8 cellular contexts compared by ENCODE assay signal in genomic region chr19:10390652-10391286, GRCh38. TPM values are rescaled to one million over a fixed set of nuclear protein-coding genes. Genes with fewer than 3 reads are reported as not detected.
DNase-seq lines count a peak whose midpoint lies in the region; ATAC-seq and TF ChIP-seq lines count a peak whose summit lies in the region.

No MANE protein-coding gene starts in this region.

- no peak overlapping the region for H2AFZ ChIP-seq in parathyroid adenoma

- H3K9me3 ChIP-seq in Peyer's patch (no peaks in the 10 kb centered on the region), parathyroid adenoma (ENCODE audit: control insufficient read depth, low read length) (no peaks in the 10 kb centered on the region)

- H3K36me3 ChIP-seq in Peyer's patch: peaks cover 0 to 50% (median 0%) of the 10 kb centered on the region in 3 donors
- no peaks in the 10 kb centered on the region for H3K36me3 ChIP-seq in parathyroid adenoma (ENCODE audit: control insufficient read depth, insufficient read depth, low read length)

- peak; percentile 82 for DNase-seq in D341Med (ENCODE audit: low spot score)
- DNase-seq in HuH-7.5 (ENCODE audit: low spot score): peak; percentile 90
- DNase-seq in Peyer's patch: peak; percentile 64 to 87 (median 73)
- peak; percentile 51 for DNase-seq in activated T-helper 2 cell treated with anti-CD3 and anti-CD28 coated beads, Interferon-gamma antibody, Interleukin-2, Interleukin-4, amounts not matched to agents 10 μg/mL and 5 μg/mL and 100 μg/mL, durations not matched to agents 14 hours and 24 hours and 36 hours (ENCODE audit: low spot score)
- DNase-seq in foreskin fibroblast: peak; percentile 43 to 81
- DNase-seq in GOT3 (lab: John Stamatoyannopoulos, UW): no peak

- no peak overlapping the region for H3K4me3 Mint-ChIP-seq in activated T-helper 2 cell treated with anti-CD3 and anti-CD28 coated beads, Interferon-gamma antibody, Interleukin-2, Interleukin-4, amounts not matched to agents 10 μg/mL and 5 μg/mL and 100 μg/mL, durations not matched to agents 14 hours and 24 hours and 36 hours (ENCODE audit: low read depth)

- no peak overlapping the region for H3K27ac Mint-ChIP-seq in activated T-helper 2 cell treated with anti-CD3 and anti-CD28 coated beads, Interferon-gamma antibody, Interleukin-2, Interleukin-4, amounts not matched to agents 10 μg/mL and 5 μg/mL and 100 μg/mL, durations not matched to agents 14 hours and 24 hours and 36 hours

- H3K27ac ChIP-seq in Peyer's patch (no peak overlapping the region), parathyroid adenoma (no peak overlapping the region)

- H3K4me1 Mint-ChIP-seq in activated T-helper 2 cell treated with anti-CD3 and anti-CD28 coated beads, Interferon-gamma antibody, Interleukin-2, Interleukin-4, amounts not matched to agents 10 μg/mL and 5 μg/mL and 100 μg/mL, durations not matched to agents 14 hours and 24 hours and 36 hours (ENCODE audit: low read depth): peaks cover 5% of the 10 kb centered on the region

- ATAC-seq in GM19351 (IDR thresholded peaks at IDR 0.05; ENCODE audit: unreplicated experiment): no peak

- intact Hi-C loops in activated T-helper 2 cell treated with anti-CD3 and anti-CD28 coated beads, Interferon-gamma antibody, Interleukin-2, Interleukin-4, amounts not matched to agents 10 μg/mL and 5 μg/mL and 100 μg/mL, durations not matched to agents 14 hours and 24 hours and 36 hours (cut with micrococcal nuclease): no loop called here

- H3K4me3 ChIP-seq in Peyer's patch (no peak overlapping the region), foreskin fibroblast (ENCODE audit: low read depth in 1 of 2, low read length in 2 of 2) (no peak overlapping the region), parathyroid adenoma (ENCODE audit: low read depth, low read length) (no peak overlapping the region)

- H3K9me3 Mint-ChIP-seq in activated T-helper 2 cell treated with anti-CD3 and anti-CD28 coated beads, Interferon-gamma antibody, Interleukin-2, Interleukin-4, amounts not matched to agents 10 μg/mL and 5 μg/mL and 100 μg/mL, durations not matched to agents 14 hours and 24 hours and 36 hours: no peaks in the 10 kb centered on the region

- H3K9ac ChIP-seq in parathyroid adenoma: no peak overlapping the region

- H3K79me2 ChIP-seq in parathyroid adenoma: no peaks in the 10 kb centered on the region

- H3K4me1 ChIP-seq in Peyer's patch (peaks cover 0 to 3% (median 0%) of the 10 kb centered on the region in 4 donors), parathyroid adenoma (no peaks in the 10 kb centered on the region)

- H3K4me2 ChIP-seq in parathyroid adenoma (ENCODE audit: low read length): no peak overlapping the region

- H3K27me3 ChIP-seq in Peyer's patch (no peaks in the 10 kb centered on the region), parathyroid adenoma (ENCODE audit: control insufficient read depth, insufficient read depth, low read length) (no peaks in the 10 kb centered on the region)

- H3K27me3 Mint-ChIP-seq in activated T-helper 2 cell treated with anti-CD3 and anti-CD28 coated beads, Interferon-gamma antibody, Interleukin-2, Interleukin-4, amounts not matched to agents 10 μg/mL and 5 μg/mL and 100 μg/mL, durations not matched to agents 14 hours and 24 hours and 36 hours (ENCODE audit: low read depth): no peaks in the 10 kb centered on the region

- peaks cover 47% of the 10 kb centered on the region for H3K36me3 Mint-ChIP-seq in activated T-helper 2 cell treated with anti-CD3 and anti-CD28 coated beads, Interferon-gamma antibody, Interleukin-2, Interleukin-4, amounts not matched to agents 10 μg/mL and 5 μg/mL and 100 μg/mL, durations not matched to agents 14 hours and 24 hours and 36 hours (ENCODE audit: low read depth)

- TF ChIP-seq CTCF in Peyer's patch (IDR thresholded peaks at IDR 0.05) (peak; percentile 70 to 87 (median 79)), foreskin fibroblast (IDR thresholded peaks at IDR 0.05; ENCODE audit: low read depth, low read length) (peak; percentile 94), parathyroid adenoma (IDR thresholded peaks at IDR 0.05) (peak; percentile 83)

- no peak for TF ChIP-seq POLR2A in Peyer's patch (IDR thresholded peaks at IDR 0.05)

RNA-seq across cellular contexts. Expression of gene TYK2, which starts 10.4 kb away (rescaled TPM):
- 100 to 1,000 TPM; 138 to 531 (median 246) TPM for total RNA-seq in Peyer's patch
- total RNA-seq in activated T-helper 2 cell treated with anti-CD3 and anti-CD28 coated beads, Interferon-gamma antibody, Interleukin-2, Interleukin-4, amounts not matched to agents 10 μg/mL and 5 μg/mL and 100 μg/mL, durations not matched to agents 14 hours and 24 hours and 36 hours: 250 TPM in 2 replicates

RNA-seq across cellular contexts. Expression of gene CDC37, which starts 12.6 kb away (rescaled TPM):
- 100 to 1,000 TPM; 118 to 443 (median 159) TPM for total RNA-seq in Peyer's patch
- total RNA-seq in activated T-helper 2 cell treated with anti-CD3 and anti-CD28 coated beads, Interferon-gamma antibody, Interleukin-2, Interleukin-4, amounts not matched to agents 10 μg/mL and 5 μg/mL and 100 μg/mL, durations not matched to agents 14 hours and 24 hours and 36 hours: 285 and 300 TPM in 2 replicates

RNA-seq across cellular contexts. Expression of gene PDE4A, which starts 29.6 kb away (rescaled TPM):
- total RNA-seq in Peyer's patch: 1 to 10 TPM; 3.3 to 7.2 (median 5.1) TPM
- 105 TPM in 2 replicates for total RNA-seq in activated T-helper 2 cell treated with anti-CD3 and anti-CD28 coated beads, Interferon-gamma antibody, Interleukin-2, Interleukin-4, amounts not matched to agents 10 μg/mL and 5 μg/mL and 100 μg/mL, durations not matched to agents 14 hours and 24 hours and 36 hours

RNA-seq across cellular contexts. Expression of gene ICAM3, which starts 51.3 kb away (rescaled TPM):
- total RNA-seq in Peyer's patch: 10 to 100 TPM in 3 of 4 donors, 1 to 10 TPM in 1; 5.5 to 20.6 (median 10.8) TPM
- total RNA-seq in activated T-helper 2 cell treated with anti-CD3 and anti-CD28 coated beads, Interferon-gamma antibody, Interleukin-2, Interleukin-4, amounts not matched to agents 10 μg/mL and 5 μg/mL and 100 μg/mL, durations not matched to agents 14 hours and 24 hours and 36 hours: 115 and 116 TPM in 2 replicates

RNA-seq across cellular contexts. Expression of gene RAVER1, which starts 57.4 kb away (rescaled TPM):
- total RNA-seq in Peyer's patch: 10 to 100 TPM; 42.1 to 66.5 (median 55.8) TPM
- total RNA-seq in activated T-helper 2 cell treated with anti-CD3 and anti-CD28 coated beads, Interferon-gamma antibody, Interleukin-2, Interleukin-4, amounts not matched to agents 10 μg/mL and 5 μg/mL and 100 μg/mL, durations not matched to agents 14 hours and 24 hours and 36 hours: 90.3 and 91.1 TPM in 2 replicates

Comparison
In these comparisons a context has a peak if more than half of its experiments do, and no peak if none do; other contexts are left out.
1. RNA of gene PDE4A, which starts 29.6 kb away (total RNA-seq): 105 TPM in activated T-helper 2 cell treated with anti-CD3 and anti-CD28 coated beads, Interferon-gamma antibody, Interleukin-2, Interleukin-4, amounts not matched to agents 10 μg/mL and 5 μg/mL and 100 μg/mL, durations not matched to agents 14 hours and 24 hours and 36 hours; 3.3 to 7.2 TPM in Peyer's patch; every median in the first group is over 10 times any median in the second.
2. Peak in every context shown above with its lines, with median percentiles within 50 percentile points of each other: CTCF ChIP-seq.